Comparison of ENCODE assay signal across 1 cellular context in genomic region chr22:26842103-26842502, GRCh38.
TF ChIP-seq lines count a peak whose summit lies in the region.

No MANE protein-coding gene starts in this region.

TF ChIP-seq in SK-N-SH, 30 proteins besides CTCF, POLR2A, EP300 and RAD21 (continued from another document):
- TF ChIP-seq, protein P1, sequence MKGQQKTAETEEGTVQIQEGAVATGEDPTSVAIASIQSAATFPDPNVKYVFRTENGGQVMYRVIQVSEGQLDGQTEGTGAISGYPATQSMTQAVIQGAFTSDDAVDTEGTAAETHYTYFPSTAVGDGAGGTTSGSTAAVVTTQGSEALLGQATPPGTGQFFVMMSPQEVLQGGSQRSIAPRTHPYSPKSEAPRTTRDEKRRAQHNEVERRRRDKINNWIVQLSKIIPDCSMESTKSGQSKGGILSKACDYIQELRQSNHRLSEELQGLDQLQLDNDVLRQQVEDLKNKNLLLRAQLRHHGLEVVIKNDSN (IDR thresholded peaks at IDR 0.05; ENCODE audit: borderline replicate concordance, low read depth): no peak
- TF ChIP-seq MXI1 (IDR thresholded peaks at IDR 0.05; ENCODE audit: low read depth, low read length) (no peak), RFX5 (IDR thresholded peaks at IDR 0.05; ENCODE audit: low read length) (no peak)
